Comparison of ENCODE assay signal across 20 cellular contexts in the genomic region with DNA sequence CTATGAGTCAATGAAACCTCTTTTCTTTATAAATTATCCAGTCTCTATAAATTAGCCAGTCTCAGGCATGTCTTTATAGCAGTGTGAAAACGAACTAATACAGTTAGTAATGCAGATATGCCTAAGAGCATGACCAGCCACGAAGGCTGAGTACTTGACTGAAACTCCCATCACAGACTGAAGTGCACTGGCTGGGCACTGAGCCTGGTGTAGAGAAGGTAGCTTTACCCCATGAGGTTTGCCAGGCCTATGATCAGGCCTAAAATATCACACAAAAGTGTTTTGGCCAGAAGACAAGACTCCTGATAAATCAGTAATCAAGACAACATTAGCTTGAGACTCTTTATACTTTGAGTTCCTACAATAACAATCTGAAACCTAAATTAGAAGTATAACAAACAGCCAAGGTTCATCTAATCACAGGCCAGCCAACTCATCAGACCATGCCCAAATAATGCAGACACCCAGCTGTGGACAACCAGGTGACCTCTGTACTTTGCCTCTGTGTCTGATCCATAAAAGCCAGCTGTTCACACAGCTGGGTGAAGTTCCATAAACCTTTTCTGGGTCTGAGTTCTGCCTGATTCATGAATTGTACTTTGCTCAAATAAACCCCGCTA.
DNase-seq lines count a peak whose midpoint lies in the region; ATAC-seq, FAIRE-seq and TF ChIP-seq lines count a peak whose summit lies in the region.
"Had no signal": no experiment of that assay in that cellular context is flagged by ENCODE, and none has a peak within 500 bp of the region (broad histone marks: within the 10 kb centered on the region; RNA-seq: fewer than 3 reads in every experiment).

No MANE protein-coding gene starts in this region.

- H3K4me3 ChIP-seq in BLaER1 treated with 17β-estradiol and CSF1 and Interleukin-3, amounts not matched to agents 10 nM and 100 nM = no peak overlapping the region
- H3K4me3 ChIP-seq in lower lobe of right lung (no peak overlapping the region), kidney (ENCODE audit: low read length in 2 of 2) (no peak overlapping the region)
- H3K4me3 ChIP-seq: PC-9 had no signal

- H3K4me2 ChIP-seq in BLaER1 treated with 17β-estradiol and CSF1 and Interleukin-3, amounts not matched to agents 10 nM and 100 nM = peak overlapping the region in 7 of 11 experiments; percentile 33 to 69 (median 64); a peak in 15 of 22 replicates
- H3K4me2 ChIP-seq: PC-9 had no signal

- DNase-seq in UCSD-AML1 (lab: John Stamatoyannopoulos, UW; ENCODE audit: unreplicated experiment) (peak; percentile 4), left cardiac atrium (peak; percentile 28), lower lobe of right lung (peak; percentile 17), RKO (ENCODE audit: low spot score) (no peak), kidney (no peak), GDM1 (lab: John Stamatoyannopoulos, UW) (no peak)
- DNase-seq: C1 segment of cervical spinal cord, DND-41, GF-D8, GOT3, HFFc6, NCI-H1436, NCI-H2029 treated with DMSO at 0.1 percent for 48 hours, NCI-H748 treated with DMSO at 0.1 percent for 48 hours, PC-9 had no signal

- intact Hi-C loops in left cardiac atrium (cut with DNase I) = no loop called here
- intact Hi-C loops in lower lobe of right lung (cut with DNase I) = no loop called here
- intact Hi-C loops in kidney (cut with DNase I) = no loop called here

- H4K20me1 ChIP-seq in BLaER1 treated with 17β-estradiol and CSF1 and Interleukin-3, amounts not matched to agents 10 nM and 100 nM = no peaks in the 10 kb centered on the region

- H3K36me3 ChIP-seq in BLaER1 treated with 17β-estradiol and CSF1 and Interleukin-3, amounts not matched to agents 10 nM and 100 nM = no peaks in the 10 kb centered on the region
- H3K36me3 ChIP-seq in lower lobe of right lung (no peaks in the 10 kb centered on the region), kidney (ENCODE audit: control insufficient read depth in 1 of 2, insufficient read depth in 2 of 2, low read length in 2 of 2) (no peaks in the 10 kb centered on the region)

- H3K4me1 ChIP-seq in BLaER1 treated with 17β-estradiol and CSF1 and Interleukin-3, amounts not matched to agents 10 nM and 100 nM = peaks cover 8 to 76% (median 53%) of the 10 kb centered on the region in 10 experiments
- H3K4me1 ChIP-seq in lower lobe of right lung (no peaks in the 10 kb centered on the region), kidney (ENCODE audit: control insufficient read depth in 1 of 2, insufficient read depth in 1 of 2, low read depth in 1 of 2, low read length in 2 of 2) (no peaks in the 10 kb centered on the region)

- peak; percentile 90 to 91 for ATAC-seq in left cardiac atrium
- ATAC-seq in lower lobe of right lung = no peak
- ATAC-seq in GM19023 (IDR thresholded peaks at IDR 0.05; ENCODE audit: unreplicated experiment) = no peak

- FAIRE-seq in kidney (lab: Jason Lieb, UNC) = no peak
- FAIRE-seq: A204.1, GM12891, GM18507 had no signal

- peaks cover 0 to 42% (median 27%) of the 10 kb centered on the region in 11 experiments; a peak in 17 of 22 replicates for H3K9me3 ChIP-seq in BLaER1 treated with 17β-estradiol and CSF1 and Interleukin-3, amounts not matched to agents 10 nM and 100 nM (replicated peaks in 1 of 11)
- H3K9me3 ChIP-seq in lower lobe of right lung (no peaks in the 10 kb centered on the region), kidney (ENCODE audit: control insufficient read depth in 1 of 2, low read length in 2 of 2) (peaks cover 0 to 7% of the 10 kb centered on the region in 2 donors)

- TF ChIP-seq CTCF in lower lobe of right lung (IDR thresholded peaks at IDR 0.05) = no peak
- TF ChIP-seq CTCF in kidney (IDR thresholded peaks at IDR 0.05; ENCODE audit: borderline replicate concordance, extremely low read depth, insufficient read depth) = no peak

- peak overlapping the region in 5 of 11 experiments; percentile 30 to 66 (median 54); a peak in 7 of 22 replicates for H3K9ac ChIP-seq in BLaER1 treated with 17β-estradiol and CSF1 and Interleukin-3, amounts not matched to agents 10 nM and 100 nM
- H3K9ac ChIP-seq in kidney (ENCODE audit: low read length in 2 of 2) = no peak overlapping the region

- H3K27ac ChIP-seq in BLaER1 treated with 17β-estradiol and CSF1 and Interleukin-3, amounts not matched to agents 10 nM and 100 nM = peak overlapping the region in 8 of 11 experiments; percentile 56 to 87 (median 78); a peak in 16 of 22 replicates
- no peak overlapping the region for H3K27ac ChIP-seq in lower lobe of right lung
- no peak overlapping the region for H3K27ac ChIP-seq in kidney (ENCODE audit: low read depth in 2 of 2, low read length in 2 of 2)
- H3K27ac ChIP-seq: PC-9 had no signal

- H3K27me3 ChIP-seq in BLaER1 treated with 17β-estradiol and CSF1 and Interleukin-3, amounts not matched to agents 10 nM and 100 nM = no peaks in the 10 kb centered on the region
- H3K27me3 ChIP-seq in lower lobe of right lung (ENCODE audit: low read depth) = no peaks in the 10 kb centered on the region

Comparison
In these comparisons a context has a peak if more than half of its experiments do, and no peak if none do; other contexts are left out.
1. H3K27ac ChIP-seq: peak in BLaER1 treated with 17β-estradiol and CSF1 and Interleukin-3, amounts not matched to agents 10 nM and 100 nM (8 of 11); none in lower lobe of right lung (single experiment) and kidney (0 of 2).
2. DNase-seq: peak in UCSD-AML1 (single experiment), left cardiac atrium (single experiment) and lower lobe of right lung (single experiment); none in RKO (single experiment), kidney (single experiment) and GDM1 (single experiment).
3. ATAC-seq: peak in left cardiac atrium (2 of 2); none in lower lobe of right lung (0 of 2) and GM19023 (single experiment).